ENCODE assay signal across 20 cellular contexts in genomic region chr11:70026012-70026411, GRCh38. TPM values are rescaled to one million over a fixed set of nuclear protein-coding genes. Genes with fewer than 3 reads are reported as not detected.
DNase-seq lines count a peak whose midpoint lies in the region; ATAC-seq, FAIRE-seq and TF ChIP-seq lines count a peak whose summit lies in the region.
"Had no signal": no experiment of that assay in that cellular context is flagged by ENCODE, and none has a peak within 500 bp of the region (broad histone marks: within the 10 kb centered on the region; RNA-seq: fewer than 3 reads in every experiment).

No MANE protein-coding gene starts in this region.

- H3K27ac ChIP-seq in H9 (ENCODE audit: insufficient read length, low read depth, low read length) (no peak overlapping the region), astrocyte (ENCODE audit: low read depth, low read length) (no peak overlapping the region), neural cell (ENCODE audit: low read length) (no peak overlapping the region), gastroesophageal sphincter (no peak overlapping the region)

- no peak overlapping the region for H2BK12ac ChIP-seq in H9 (ENCODE audit: insufficient read length, low read depth, low read length)

- H4K8ac ChIP-seq in H9 (replicated peaks; ENCODE audit: insufficient read length, low read depth, low read length): no peak overlapping the region

- TF ChIP-seq POLR2A in gastroesophageal sphincter (IDR thresholded peaks at IDR 0.05): no peak

- DNase-seq in H9 (no peak), astrocyte (ENCODE audit: low read depth) (no peak), ecto neural progenitor cell (ENCODE audit: low spot score) (peak; percentile 7), glutamatergic neuron (no peak), NCI-H2171 (lab: John Stamatoyannopoulos, UW) (no peak)
- DNase-seq in activated CD4-positive, alpha-beta memory T cell treated with anti-CD3 and anti-CD28 coated beads for 36 hours: no peak
- DNase-seq: ACHN; BE2C; C1 segment of cervical spinal cord; CD4-positive, CD25-positive, alpha-beta regulatory T cell; CD8-positive, alpha-beta memory T cell; COR-L47; DMS 273 treated with DMSO at 0.1 percent for 48 hours; HCEC 1CT; HFFc6 had no signal

- ATAC-seq in gastroesophageal sphincter: no peak

- H3K79me1 ChIP-seq in H9 (ENCODE audit: insufficient read depth, low read depth, low read length, poor library complexity, severe bottlenecking): no peaks in the 10 kb centered on the region

- H3K27ac Mint-ChIP-seq in H9 (no peak overlapping the region), astrocyte (ENCODE audit: unreplicated experiment) (no peak overlapping the region), glutamatergic neuron (ENCODE audit: unreplicated experiment) (no peak overlapping the region)
- no peak overlapping the region for H3K27ac Mint-ChIP-seq in activated CD4-positive, alpha-beta memory T cell treated with anti-CD3 and anti-CD28 coated beads for 36 hours
- H3K27ac Mint-ChIP-seq: CD4-positive, CD25-positive, alpha-beta regulatory T cell; CD8-positive, alpha-beta memory T cell; HFFc6 had no signal

- H3K18ac ChIP-seq in H9 (ENCODE audit: insufficient read length, low read depth, low read length): no peak overlapping the region

- H3K14ac ChIP-seq in H9 (ENCODE audit: insufficient read depth, low read length): no peak overlapping the region

- no peaks in the 10 kb centered on the region for H4K20me1 ChIP-seq in H9 (ENCODE audit: control insufficient read depth, insufficient read depth, insufficient read length)
- no peaks in the 10 kb centered on the region for H4K20me1 ChIP-seq in astrocyte (ENCODE audit: insufficient read depth, low read length)
- no peaks in the 10 kb centered on the region for H4K20me1 ChIP-seq in neural cell (ENCODE audit: insufficient read depth)

- no peaks in the 10 kb centered on the region for H3K9me3 ChIP-seq in H9 (ENCODE audit: control insufficient read depth, low read depth, low read length)
- no peaks in the 10 kb centered on the region for H3K9me3 ChIP-seq in astrocyte (ENCODE audit: insufficient read depth, low read depth, low read length)
- H3K9me3 ChIP-seq in neural cell (ENCODE audit: low read length): peaks cover 5% of the 10 kb centered on the region
- H3K9me3 ChIP-seq in gastroesophageal sphincter: peaks cover 0 to 8% (median 0%) of the 10 kb centered on the region in 3 donors
- H3K9me3 ChIP-seq: BE2C had no signal

- FAIRE-seq in astrocyte (lab: Jason Lieb, UNC): peak; percentile 32
- FAIRE-seq: A204.1, G401.6, GM19239 had no signal

- H3K9me3 Mint-ChIP-seq in H9: no peaks in the 10 kb centered on the region
- H3K9me3 Mint-ChIP-seq in astrocyte (ENCODE audit: unreplicated experiment): no peaks in the 10 kb centered on the region
- H3K9me3 Mint-ChIP-seq in glutamatergic neuron (ENCODE audit: unreplicated experiment): no peaks in the 10 kb centered on the region
- no peaks in the 10 kb centered on the region for H3K9me3 Mint-ChIP-seq in activated CD4-positive, alpha-beta memory T cell treated with anti-CD3 and anti-CD28 coated beads for 36 hours
- H3K9me3 Mint-ChIP-seq: CD8-positive, alpha-beta memory T cell had no signal

- no peaks in the 10 kb centered on the region for H3F3A ChIP-seq in neural cell (ENCODE audit: insufficient read depth, low read length, poor library complexity, severe bottlenecking)

- CTCF ChIA-PET in activated CD4-positive, alpha-beta memory T cell treated with anti-CD3 and anti-CD28 coated beads for 36 hours (lab: Charles Lee): no interaction called here

- no peak overlapping the region for H2BK15ac ChIP-seq in H9 (ENCODE audit: low read depth, low read length)

- no peak overlapping the region for H2BK20ac ChIP-seq in H9 (ENCODE audit: low read depth, low read length, poor library complexity, severe bottlenecking)

- no peak overlapping the region for H2BK120ac ChIP-seq in H9 (ENCODE audit: low read depth, low read length, poor library complexity, severe bottlenecking)

- H3K4me2 ChIP-seq in H9 (ENCODE audit: insufficient read depth, insufficient read length, low read length) (no peak overlapping the region), astrocyte (ENCODE audit: low read length) (no peak overlapping the region), neural cell (ENCODE audit: low read length) (no peak overlapping the region)

- TF ChIP-seq RAD21 in neural cell (conservative IDR thresholded peaks at IDR 0.05): no peak

- no peaks in the 10 kb centered on the region for H3K4me1 ChIP-seq in H9 (ENCODE audit: insufficient read depth, low read length)
- no peaks in the 10 kb centered on the region for H3K4me1 ChIP-seq in astrocyte (ENCODE audit: insufficient read depth, low read length)
- H3K4me1 ChIP-seq in gastroesophageal sphincter: no peaks in the 10 kb centered on the region
- H3K4me1 ChIP-seq: BE2C had no signal

- no peak overlapping the region for H4K5ac ChIP-seq in H9 (ENCODE audit: insufficient read length, low read depth, low read length)

- no peak overlapping the region for H3K4ac ChIP-seq in H9 (ENCODE audit: low read depth, low read length)

- TF ChIP-seq EP300 in neural cell (conservative IDR thresholded peaks at IDR 0.05; ENCODE audit: poor library complexity, severe bottlenecking) (no peak), gastroesophageal sphincter (IDR thresholded peaks at IDR 0.05) (no peak)

- H3K79me2 ChIP-seq in H9 (ENCODE audit: insufficient read depth, low read length) (no peaks in the 10 kb centered on the region), astrocyte (ENCODE audit: insufficient read depth, low read length) (no peaks in the 10 kb centered on the region), neural cell (replicated peaks; ENCODE audit: insufficient read depth, low read length) (no peaks in the 10 kb centered on the region)

- no CpG with 5 or more reads among the region's 3 CpGs for WGBS in H9 (ENCODE audit: extremely low coverage, insufficient read length, low lambda C conversion rate)
- WGBS in gastroesophageal sphincter (ENCODE audit: low coverage in 1 of 2), 2 donors: 52 to 69% methylated on average over 3 of the region's 3 CpGs

- H3K4me1 Mint-ChIP-seq in H9: peaks cover 4 to 5% of the 10 kb centered on the region in 2 experiments; a peak in 2 of 4 replicates
- H3K4me1 Mint-ChIP-seq in astrocyte (ENCODE audit: low read depth, unreplicated experiment): peaks cover 4% of the 10 kb centered on the region
- no peaks in the 10 kb centered on the region for H3K4me1 Mint-ChIP-seq in glutamatergic neuron (ENCODE audit: low read depth, unreplicated experiment)
- no peaks in the 10 kb centered on the region for H3K4me1 Mint-ChIP-seq in activated CD4-positive, alpha-beta memory T cell treated with anti-CD3 and anti-CD28 coated beads for 36 hours (ENCODE audit: low read depth)
- H3K4me1 Mint-ChIP-seq: CD4-positive, CD25-positive, alpha-beta regulatory T cell; CD8-positive, alpha-beta memory T cell had no signal

- H3K4me3 Mint-ChIP-seq in H9: no peak overlapping the region
- H3K4me3 Mint-ChIP-seq in astrocyte (ENCODE audit: unreplicated experiment): no peak overlapping the region
- no peak overlapping the region for H3K4me3 Mint-ChIP-seq in glutamatergic neuron (ENCODE audit: unreplicated experiment)
- no peak overlapping the region for H3K4me3 Mint-ChIP-seq in activated CD4-positive, alpha-beta memory T cell treated with anti-CD3 and anti-CD28 coated beads for 36 hours
- H3K4me3 Mint-ChIP-seq: CD4-positive, CD25-positive, alpha-beta regulatory T cell; CD8-positive, alpha-beta memory T cell; HFFc6 had no signal

- no peak overlapping the region for H4K91ac ChIP-seq in H9 (ENCODE audit: insufficient read length, low read depth, low read length)

- no peak overlapping the region for H3T11ph ChIP-seq in H9 (ENCODE audit: low read length)

- no peaks in the 10 kb centered on the region for H3K36me3 Mint-ChIP-seq in H9 (ENCODE audit: insufficient read depth in 1 of 3, low read depth in 3 of 3)
- no peaks in the 10 kb centered on the region for H3K36me3 Mint-ChIP-seq in astrocyte (ENCODE audit: low read depth, unreplicated experiment)
- peaks cover 7% of the 10 kb centered on the region for H3K36me3 Mint-ChIP-seq in glutamatergic neuron (ENCODE audit: unreplicated experiment)
- H3K36me3 Mint-ChIP-seq in activated CD4-positive, alpha-beta memory T cell treated with anti-CD3 and anti-CD28 coated beads for 36 hours: no peaks in the 10 kb centered on the region
- H3K36me3 Mint-ChIP-seq: CD4-positive, CD25-positive, alpha-beta regulatory T cell; CD8-positive, alpha-beta memory T cell had no signal

- H3K36me3 ChIP-seq in astrocyte (ENCODE audit: insufficient read depth, low read length) (no peaks in the 10 kb centered on the region), neural cell (ENCODE audit: insufficient read depth, low read length) (no peaks in the 10 kb centered on the region), gastroesophageal sphincter (no peaks in the 10 kb centered on the region)
- H3K36me3 ChIP-seq: BE2C had no signal

- H2AFZ ChIP-seq in H9 (ENCODE audit: low read length) (no peak overlapping the region), astrocyte (ENCODE audit: low read depth, low read length) (no peak overlapping the region), neural cell (ENCODE audit: low read depth, low read length) (no peak overlapping the region)

- H3K23ac ChIP-seq in H9 (ENCODE audit: insufficient read length, low read depth, low read length): peak overlapping the region; percentile 20

- POLR2A ChIA-PET in activated CD4-positive, alpha-beta memory T cell treated with anti-CD3 and anti-CD28 coated beads for 36 hours (lab: Charles Lee): no interaction called here

- no peak overlapping the region for H2BK5ac ChIP-seq in H9 (ENCODE audit: insufficient read length, low read length)

- H3K9ac ChIP-seq in H9 (ENCODE audit: extremely low read depth, insufficient read length, low read length) (no peak overlapping the region), astrocyte (ENCODE audit: low read length) (no peak overlapping the region), neural cell (ENCODE audit: low read length) (no peak overlapping the region)

- H3K56ac ChIP-seq in H9 (ENCODE audit: insufficient read length, low read depth, low read length): no peak overlapping the region

- intact Hi-C loops in activated CD4-positive, alpha-beta memory T cell treated with anti-CD3 and anti-CD28 coated beads for 36 hours (cut with micrococcal nuclease): no loop called here

- no peak for TF ChIP-seq CTCF in H9 (conservative IDR thresholded peaks at IDR 0.05)
- TF ChIP-seq CTCF in astrocyte (IDR thresholded peaks at IDR 0.05; ENCODE audit: insufficient read depth, low read depth, low read length): no peak
- TF ChIP-seq CTCF in neural cell (IDR thresholded peaks at IDR 0.05; ENCODE audit: poor library complexity, severe bottlenecking): no peak
- TF ChIP-seq CTCF in glutamatergic neuron (IDR thresholded peaks at IDR 0.05; ENCODE audit: partially characterized antibody, unreplicated experiment): no peak
- TF ChIP-seq CTCF in gastroesophageal sphincter (IDR thresholded peaks at IDR 0.05): no peak

- H2AK5ac ChIP-seq in H9 (ENCODE audit: insufficient read length, low read length): no peak overlapping the region

- no peaks in the 10 kb centered on the region for H3K23me2 ChIP-seq in H9 (ENCODE audit: insufficient read length, low read depth, low read length, poor library complexity, severe bottlenecking)

- H3K27me3 Mint-ChIP-seq in H9 (ENCODE audit: low read depth) (peaks cover 15% of the 10 kb centered on the region), astrocyte (ENCODE audit: low read depth, unreplicated experiment) (peaks cover 26% of the 10 kb centered on the region), glutamatergic neuron (ENCODE audit: unreplicated experiment) (peaks cover 7% of the 10 kb centered on the region)
- H3K27me3 Mint-ChIP-seq in activated CD4-positive, alpha-beta memory T cell treated with anti-CD3 and anti-CD28 coated beads for 36 hours: no peaks in the 10 kb centered on the region

- H3K27me3 ChIP-seq in H9 (ENCODE audit: insufficient read depth, low read length) (no peaks in the 10 kb centered on the region), astrocyte (ENCODE audit: insufficient read depth, low read length) (no peaks in the 10 kb centered on the region), neural cell (ENCODE audit: insufficient read depth, low read depth, low read length) (no peaks in the 10 kb centered on the region), gastroesophageal sphincter (no peaks in the 10 kb centered on the region)
- H3K27me3 ChIP-seq: BE2C had no signal

- H3K9me2 ChIP-seq in neural cell (ENCODE audit: insufficient read depth, low read length): no peaks in the 10 kb centered on the region

- H3K4me3 ChIP-seq in astrocyte (ENCODE audit: insufficient read depth, low read depth, low read length) (no peak overlapping the region), neural cell (ENCODE audit: low read length) (no peak overlapping the region), gastroesophageal sphincter (no peak overlapping the region)

RNA-seq across cellular contexts. Expression of gene ANO1, which starts 52.1 kb away (rescaled TPM):
- total RNA-seq in H9 (2021) (10.9 TPM in 2 replicates), astrocyte (0.10 and 0.14 TPM in 2 replicates), glutamatergic neuron (ENCODE audit: unreplicated experiment) (not detected), gastroesophageal sphincter (10 to 100 TPM; 22.5 to 57.6 (median 41.4) TPM)
- not detected in 2 replicates for polyA plus RNA-seq in neural cell
- polyA minus RNA-seq in neural cell: 0.73 TPM in 1 of 2 replicates, not detected in the other
- total RNA-seq in activated CD4-positive, alpha-beta memory T cell treated with anti-CD3 and anti-CD28 coated beads for 36 hours: not detected
- total RNA-seq: CD4-positive, CD25-positive, alpha-beta regulatory T cell; CD8-positive, alpha-beta memory T cell; HFFc6 had no signal
- polyA plus RNA-seq: CD4-positive, CD25-positive, alpha-beta regulatory T cell; CD8-positive, alpha-beta memory T cell had no signal

Comparison
In these comparisons a context has a peak if more than half of its experiments do, and no peak if none do; other contexts are left out.
1. RNA of gene ANO1, which starts 52.1 kb away (total RNA-seq): 22.5 to 57.6 TPM in gastroesophageal sphincter and 10.9 TPM in H9; 0.10 to 0.14 TPM in astrocyte, not detected in glutamatergic neuron (single experiment) and not detected in activated CD4-positive, alpha-beta memory T cell treated with anti-CD3 and anti-CD28 coated beads for 36 hours; every median in the first group is over 10 times any median in the second.